In the genomic region with DNA sequence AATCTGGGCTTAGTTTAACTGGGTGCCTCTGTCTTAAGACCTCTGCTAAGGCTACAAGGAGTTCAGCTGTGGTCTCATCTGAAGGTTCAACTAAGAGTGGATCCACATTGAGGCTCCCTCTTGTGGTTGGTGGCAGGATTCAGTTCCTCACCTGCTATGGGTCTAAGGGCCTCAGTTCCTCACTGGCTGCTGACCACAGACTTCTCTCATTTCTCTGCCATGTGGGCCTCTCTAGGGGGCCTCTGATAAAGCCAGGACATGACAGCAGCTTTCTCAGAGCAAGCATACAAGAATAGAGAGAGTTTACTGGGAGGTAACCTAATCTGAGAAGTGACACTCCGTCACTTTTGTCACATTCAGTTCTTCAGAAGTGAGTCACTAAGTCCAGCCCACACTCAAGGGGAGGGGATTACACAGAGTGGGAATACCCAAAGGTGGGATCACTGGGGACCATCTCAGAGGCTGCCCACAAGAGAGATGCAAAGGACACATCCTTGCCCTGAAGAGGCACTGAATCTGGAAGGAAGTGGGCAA, we compare ENCODE assay signal across 8 cellular contexts. TPM values are rescaled to one million over a fixed set of nuclear protein-coding genes. Genes with fewer than 3 reads are reported as not detected.
DNase-seq lines count a peak whose midpoint lies in the region; ATAC-seq, FAIRE-seq and TF ChIP-seq lines count a peak whose summit lies in the region.

No MANE protein-coding gene starts in this region.

- in situ Hi-C loops in HepG2 (cut with HindIII; ENCODE audit: extremely low pct_ligation_motif_present, low pct_unique_long_range_greater_than_20kb): loop anchor here (5.0 to 25.0 kb wide), 3 partner anchors 88 to 232 kb away; partner anchors contain the start of genes LITAFD, PMM2 and TMEM186

- no peaks in the 10 kb centered on the region for H3K9me3 Mint-ChIP-seq in activated T-cell treated with anti-CD3 and anti-CD28 coated beads, Interleukin-2, amount 50 U/mL, for 72 hours

- H3K27me3 ChIP-seq in KMS-11 (ENCODE audit: insufficient read depth, low read depth): no peaks in the 10 kb centered on the region
- H3K27me3 ChIP-seq in HepG2 (ENCODE audit: control insufficient read depth in 1 of 2, insufficient read depth in 2 of 2, low read length in 2 of 2): peaks cover 0 to 2% of the 10 kb centered on the region in 2 experiments; a peak in 2 of 5 replicates

- no peak for TF ChIP-seq POLR2A in HepG2 (IDR thresholded peaks at IDR 0.05; ENCODE audit: insufficient read depth in 1 of 2, low read depth in 2 of 2, low read length in 2 of 2)

- H3K27me3 Mint-ChIP-seq in activated T-cell treated with anti-CD3 and anti-CD28 coated beads, Interleukin-2, amount 50 U/mL, for 72 hours (ENCODE audit: low read depth): no peaks in the 10 kb centered on the region

- no peak overlapping the region for H2AFZ ChIP-seq in KMS-11 (ENCODE audit: low read depth)
- no peak overlapping the region for H2AFZ ChIP-seq in HepG2 (ENCODE audit: low read length)

- peak overlapping the region; percentile 59 for H3K27ac Mint-ChIP-seq in activated T-cell treated with anti-CD3 and anti-CD28 coated beads, Interleukin-2, amount 50 U/mL, for 72 hours

- no peaks in the 10 kb centered on the region for H3K79me2 ChIP-seq in KMS-11 (ENCODE audit: insufficient read depth, low read depth)
- no peaks in the 10 kb centered on the region for H3K79me2 ChIP-seq in HepG2 (ENCODE audit: insufficient read depth, low read length)

- ATAC-seq in GM21381 (IDR thresholded peaks at IDR 0.05; ENCODE audit: unreplicated experiment) (peak; percentile 83), HepG2 (peak; percentile 85), GM18517 (IDR thresholded peaks at IDR 0.05; ENCODE audit: unreplicated experiment) (no peak)
- ATAC-seq in activated T-cell treated with anti-CD3 and anti-CD28 coated beads, Interleukin-2, amount 50 U/mL, for 72 hours (replicated peaks in 1 of 2): peak; percentile 92 to 93

- peak; percentile 2 for DNase-seq in DMS79 treated with DMSO at 0.1 percent for 48 hours (lab: John Stamatoyannopoulos, UW)
- DNase-seq in DMS79 (lab: John Stamatoyannopoulos, UW): no peak
- peak; percentile 70 to 71 for DNase-seq in activated T-cell treated with anti-CD3 and anti-CD28 coated beads, Interleukin-2, amount 50 U/mL, for 72 hours
- DNase-seq in HepG2 (ENCODE audit: low spot score): peak; percentile 73
- DNase-seq in NCI-H1436 (lab: John Stamatoyannopoulos, UW): no peak

- H3K36me3 ChIP-seq in KMS-11 (ENCODE audit: insufficient read depth): no peaks in the 10 kb centered on the region
- no peaks in the 10 kb centered on the region for H3K36me3 ChIP-seq in HepG2 (replicated peaks in 1 of 2; ENCODE audit: control insufficient read depth in 1 of 2, insufficient read depth in 2 of 2, low read length in 2 of 2)

- TF ChIP-seq CTCF in KMS-11 (conservative IDR thresholded peaks at IDR 0.05; ENCODE audit: low read depth, low read length): peak; percentile 51
- TF ChIP-seq CTCF in HepG2 (CRISPR knock-in tag; IDR thresholded peaks at IDR 0.05): peak; percentile 92

- no peaks in the 10 kb centered on the region for H3K9me3 ChIP-seq in HepG2 (ENCODE audit: low read length)

- H3K4me2 ChIP-seq in KMS-11 (peak overlapping the region; percentile 2; the same call in 1 of the 2 replicates), HepG2 (ENCODE audit: low read depth, low read length) (no peak overlapping the region)

- 94% methylated on average over 1 of the region's 1 CpG for WGBS in HepG2 (ENCODE audit: low lambda C conversion rate)

- H3K36me3 Mint-ChIP-seq in activated T-cell treated with anti-CD3 and anti-CD28 coated beads, Interleukin-2, amount 50 U/mL, for 72 hours (ENCODE audit: insufficient read depth in 2 of 2): no peaks in the 10 kb centered on the region

- no TSS peak for BruUV-seq in HepG2 (replicated peaks; lab: Mats Ljungman, UMichigan)

- no peak overlapping the region for H3K27ac ChIP-seq in KMS-11
- no peak overlapping the region for H3K27ac ChIP-seq in HepG2 (ENCODE audit: extremely low read length, insufficient read depth, low read length)

- peak; percentile 76 for TF ChIP-seq RAD21 in HepG2 (CRISPR knock-in tag; IDR thresholded peaks at IDR 0.05)

- TF ChIP-seq EP300 in HepG2 (IDR thresholded peaks at IDR 0.05; ENCODE audit: low read depth in 2 of 2, low read length in 2 of 2) (no peak), HepG2 (CRISPR knock-in tag; IDR thresholded peaks at IDR 0.05; ENCODE audit: borderline replicate concordance) (no peak)

- H3K4me3 Mint-ChIP-seq in activated T-cell treated with anti-CD3 and anti-CD28 coated beads, Interleukin-2, amount 50 U/mL, for 72 hours: peak overlapping the region in 1 of 2 donors; percentile 11

- H3K9ac ChIP-seq in KMS-11 (no peak overlapping the region), HepG2 (ENCODE audit: insufficient read depth, low read depth, low read length) (no peak overlapping the region)

- intact Hi-C loops in HepG2 (cut with micrococcal nuclease; ENCODE audit: unreplicated experiment): loop anchor here (1.0 kb wide), 1 partner anchor 88 kb away; no protein-coding TSS in a partner anchor

- FAIRE-seq in HepG2 (lab: Jason Lieb, UNC): peak; percentile 89

- H3K4me3 ChIP-seq in KMS-11 (IDR thresholded peaks at IDR 0.05; ENCODE audit: insufficient read depth, low read depth, low read length): no peak overlapping the region
- H3K4me3 ChIP-seq in HepG2 (replicated peaks in 1 of 3; ENCODE audit: insufficient read depth in 1 of 3, low read depth in 2 of 3, low read length in 3 of 3): no peak overlapping the region

- POLR2A ChIA-PET in HepG2 (lab: Yijun Ruan, JAX): interaction anchor here (1.0 kb wide), 1 partner anchor 142 kb away, joined by 3 read pairs; no protein-coding TSS in a partner anchor

- CTCF ChIA-PET in HepG2 (lab: Yijun Ruan, JAX; ENCODE audit: low intra/inter-chr PET ratio, low total read pairs): interaction anchor here (0.9 to 8.1 kb wide), 5 partner anchors 19 to 139 kb away, joined by 4 to 154 read pairs (median 6); no protein-coding TSS in a partner anchor

- H3K4me1 Mint-ChIP-seq in activated T-cell treated with anti-CD3 and anti-CD28 coated beads, Interleukin-2, amount 50 U/mL, for 72 hours (ENCODE audit: low read depth): peaks cover 19% of the 10 kb centered on the region

- H4K20me1 ChIP-seq in KMS-11 (ENCODE audit: insufficient read depth) (no peaks in the 10 kb centered on the region), HepG2 (ENCODE audit: insufficient read depth, low read length) (no peaks in the 10 kb centered on the region)

- H3K4me1 ChIP-seq in KMS-11 (ENCODE audit: low read depth, poor library complexity, severe bottlenecking): peaks cover 15% of the 10 kb centered on the region
- peaks cover 5% of the 10 kb centered on the region for H3K4me1 ChIP-seq in HepG2 (ENCODE audit: insufficient read depth, low read length)

RNA-seq across cellular contexts. Expression of gene ABAT, which starts 19.2 kb away (rescaled TPM):
- 10 to 100 TPM; 11.1 to 12.8 TPM for total RNA-seq in activated T-cell treated with anti-CD3 and anti-CD28 coated beads, Interleukin-2, amount 50 U/mL, for 72 hours
- 97.3 and 123 TPM in 2 replicates for total RNA-seq in HepG2 (2016; rRNA removed; fragmentation: Illumina TruSeq; extraction: Trizol)
- 9.7 and 10.7 TPM in 2 replicates for total RNA-seq in HepG2 (2016; cell fraction: cytosol; rRNA removed; fragmentation: Illumina TruSeq; extraction: Trizol; ENCODE audit: low read depth)
- 100 and 112 TPM in 2 replicates for total RNA-seq in HepG2 (2016; cell fraction: insoluble cytoplasmic fraction; rRNA removed; fragmentation: Illumina TruSeq; extraction: Trizol)
- total RNA-seq in HepG2 (2016; cell fraction: membrane; rRNA removed; fragmentation: Illumina TruSeq; extraction: Trizol): 29.4 and 30.9 TPM in 2 replicates
- total RNA-seq in HepG2 (2016; cell fraction: nucleus; rRNA removed; fragmentation: Illumina TruSeq; extraction: Trizol): 61.8 and 69.4 TPM in 2 replicates
- 47.6 and 55.0 TPM in 2 replicates for polyA plus RNA-seq in HepG2 (2011; rRNA removed)
- polyA plus RNA-seq in HepG2 (2011; cell fraction: cytosol; rRNA removed): 25.4 and 34.3 TPM in 2 replicates
- polyA plus RNA-seq in HepG2 (2011; cell fraction: nucleus; rRNA removed): 65.2 and 68.0 TPM in 2 replicates
- 21.6 and 22.2 TPM in 2 replicates for polyA plus RNA-seq in HepG2 (2012)
- polyA plus RNA-seq in HepG2 (2016; cell fraction: cytosol; fragmentation: Illumina TruSeq; extraction: Trizol; ENCODE audit: low read depth): 5.7 and 5.8 TPM in 2 replicates
- polyA plus RNA-seq in HepG2 (2016; cell fraction: insoluble cytoplasmic fraction; fragmentation: Illumina TruSeq; extraction: Trizol; ENCODE audit: low read depth): 116 and 128 TPM in 2 replicates
- 15.2 TPM in 2 replicates for polyA plus RNA-seq in HepG2 (2016; cell fraction: membrane; fragmentation: Illumina TruSeq; extraction: Trizol; ENCODE audit: low read depth)
- polyA plus RNA-seq in HepG2 (2016; cell fraction: nucleus; fragmentation: Illumina TruSeq; extraction: Trizol; ENCODE audit: insufficient read depth, low read depth): 101 and 108 TPM in 2 replicates
- 0.44 and 41.3 TPM in 2 replicates for polyA minus RNA-seq in HepG2 (2011; rRNA and poly(A)+ RNA removed; ENCODE audit: low replicate concordance)
- polyA minus RNA-seq in HepG2 (2011; cell fraction: cytosol; rRNA and poly(A)+ RNA removed): 24.2 and 32.3 TPM in 2 replicates
- 32.1 and 39.7 TPM in 2 replicates for polyA minus RNA-seq in HepG2 (2011; cell fraction: nucleus; rRNA and poly(A)+ RNA removed)

RNA-seq across cellular contexts. Expression of gene METTL22, which starts 33.8 kb away (rescaled TPM):
- 10 to 100 TPM; 46.5 to 53.3 TPM for total RNA-seq in activated T-cell treated with anti-CD3 and anti-CD28 coated beads, Interleukin-2, amount 50 U/mL, for 72 hours
- total RNA-seq in HepG2 (2016; rRNA removed; fragmentation: Illumina TruSeq; extraction: Trizol): 23.3 and 36.2 TPM in 2 replicates
- 48.3 and 64.6 TPM in 2 replicates for total RNA-seq in HepG2 (2016; cell fraction: cytosol; rRNA removed; fragmentation: Illumina TruSeq; extraction: Trizol; ENCODE audit: low read depth)
- total RNA-seq in HepG2 (2016; cell fraction: insoluble cytoplasmic fraction; rRNA removed; fragmentation: Illumina TruSeq; extraction: Trizol): 19.9 and 37.6 TPM in 2 replicates
- 53.5 and 59.9 TPM in 2 replicates for total RNA-seq in HepG2 (2016; cell fraction: membrane; rRNA removed; fragmentation: Illumina TruSeq; extraction: Trizol)
- 55.5 and 57.5 TPM in 2 replicates for total RNA-seq in HepG2 (2016; cell fraction: nucleus; rRNA removed; fragmentation: Illumina TruSeq; extraction: Trizol)
- 94.8 and 117 TPM in 2 replicates for polyA plus RNA-seq in HepG2 (2011; rRNA removed)
- polyA plus RNA-seq in HepG2 (2011; cell fraction: cytosol; rRNA removed): 72.4 and 79.6 TPM in 2 replicates
- polyA plus RNA-seq in HepG2 (2011; cell fraction: nucleus; rRNA removed): 323 and 325 TPM in 2 replicates
- polyA plus RNA-seq in HepG2 (2012): 36.8 and 41.4 TPM in 2 replicates
- 50.0 and 66.7 TPM in 2 replicates for polyA plus RNA-seq in HepG2 (2016; cell fraction: cytosol; fragmentation: Illumina TruSeq; extraction: Trizol; ENCODE audit: low read depth)
- polyA plus RNA-seq in HepG2 (2016; cell fraction: insoluble cytoplasmic fraction; fragmentation: Illumina TruSeq; extraction: Trizol; ENCODE audit: low read depth): 23.8 and 27.8 TPM in 2 replicates
- polyA plus RNA-seq in HepG2 (2016; cell fraction: membrane; fragmentation: Illumina TruSeq; extraction: Trizol; ENCODE audit: low read depth): 50.2 and 62.5 TPM in 2 replicates
- polyA plus RNA-seq in HepG2 (2016; cell fraction: nucleus; fragmentation: Illumina TruSeq; extraction: Trizol; ENCODE audit: insufficient read depth, low read depth): 84.6 and 91.3 TPM in 2 replicates
- 102 and 146 TPM in 2 replicates for polyA minus RNA-seq in HepG2 (2011; rRNA and poly(A)+ RNA removed; ENCODE audit: low replicate concordance)
- polyA minus RNA-seq in HepG2 (2011; cell fraction: cytosol; rRNA and poly(A)+ RNA removed): 28.3 and 29.5 TPM in 2 replicates
- 139 and 160 TPM in 2 replicates for polyA minus RNA-seq in HepG2 (2011; cell fraction: nucleus; rRNA and poly(A)+ RNA removed)

Comparison
In these comparisons a context has a peak if more than half of its experiments do, and no peak if none do; other contexts are left out.
1. DNase-seq: peak in DMS79 treated with DMSO at 0.1 percent for 48 hours (single experiment), activated T-cell treated with anti-CD3 and anti-CD28 coated beads, Interleukin-2, amount 50 U/mL, for 72 hours (2 of 2) and HepG2 (single experiment); none in DMS79 (single experiment) and NCI-H1436 (single experiment).